15 cellular contexts compared by ENCODE assay signal in genomic region chr2:239109916-239110545, GRCh38.
DNase-seq lines count a peak whose midpoint lies in the region; ATAC-seq and TF ChIP-seq lines count a peak whose summit lies in the region.
"Had no signal": no experiment of that assay in that cellular context is flagged by ENCODE, and none has a peak within 500 bp of the region (broad histone marks: within the 10 kb centered on the region; RNA-seq: fewer than 3 reads in every experiment).

No MANE protein-coding gene starts in this region.

- no peaks in the 10 kb centered on the region for H3K27me3 Mint-ChIP-seq in nephron progenitor cell (ENCODE audit: low read depth, poor library complexity)
- no peaks in the 10 kb centered on the region for H3K27me3 Mint-ChIP-seq in stimulated activated naive CD8-positive, alpha-beta T cell treated with anti-CD3 and anti-CD28 coated beads, Interleukin-15, amount 100 ng/mL, for 72 hours

- H3K27me3 ChIP-seq in uterus: no peaks in the 10 kb centered on the region
- no peaks in the 10 kb centered on the region for H3K27me3 ChIP-seq in PC-9 (ENCODE audit: insufficient read depth, low read depth)

- H3K36me3 ChIP-seq in uterus (no peaks in the 10 kb centered on the region), PC-9 (ENCODE audit: low read depth) (no peaks in the 10 kb centered on the region)

- BruUV-seq in PC-9 (replicated peaks; lab: Mats Ljungman, UMichigan): no TSS peak

- H2AFZ ChIP-seq in PC-9: no peak overlapping the region

- POLR2A ChIA-PET in PC-9 (lab: Charles Lee; ENCODE audit: unreplicated experiment): no interaction called here

- TF ChIP-seq POLR2A in uterus (IDR thresholded peaks at IDR 0.05): no peak

- H3K9me3 Mint-ChIP-seq in nephron progenitor cell: no peaks in the 10 kb centered on the region
- H3K9me3 Mint-ChIP-seq in stimulated activated naive CD8-positive, alpha-beta T cell treated with anti-CD3 and anti-CD28 coated beads, Interleukin-15, amount 100 ng/mL, for 72 hours: no peaks in the 10 kb centered on the region
- H3K9me3 Mint-ChIP-seq: CD8-positive, alpha-beta T cell had no signal

- H3K27ac ChIP-seq in VCaP (peak overlapping the region; percentile 98), uterus (peak overlapping the region; percentile 70 to 83), PC-9 (no peak overlapping the region)

- no peaks in the 10 kb centered on the region; the same call in 1 of the 2 replicates for H3F3A ChIP-seq in PC-9 (ENCODE audit: insufficient read depth, low read depth)

- H3K4me3 ChIP-seq in uterus: no peak overlapping the region
- H3K4me3 ChIP-seq in PC-9: no peak overlapping the region

- no peaks in the 10 kb centered on the region; the same call in 1 of the 2 replicates for H4K20me1 ChIP-seq in PC-9 (ENCODE audit: insufficient read depth)

- H3K36me3 Mint-ChIP-seq in nephron progenitor cell (ENCODE audit: low read depth): peaks cover under 1% of the 10 kb centered on the region

- peaks cover 14% of the 10 kb centered on the region for H3K4me1 Mint-ChIP-seq in nephron progenitor cell
- H3K4me1 Mint-ChIP-seq in stimulated activated naive CD8-positive, alpha-beta T cell treated with anti-CD3 and anti-CD28 coated beads, Interleukin-15, amount 100 ng/mL, for 72 hours: no peaks in the 10 kb centered on the region

- H3K4me2 ChIP-seq in PC-9: no peak overlapping the region

- H3K4me3 Mint-ChIP-seq in nephron progenitor cell: no peak overlapping the region
- no peak overlapping the region for H3K4me3 Mint-ChIP-seq in stimulated activated naive CD8-positive, alpha-beta T cell treated with anti-CD3 and anti-CD28 coated beads, Interleukin-15, amount 100 ng/mL, for 72 hours
- H3K4me3 Mint-ChIP-seq: CD8-positive, alpha-beta T cell had no signal

- CTCF ChIA-PET in PC-9 (lab: Charles Lee): no interaction called here

- H3K4me1 ChIP-seq in uterus (peaks cover 5 to 8% of the 10 kb centered on the region in 2 donors), PC-9 (replicated peaks; ENCODE audit: insufficient read depth) (no peaks in the 10 kb centered on the region)

- H3K27ac Mint-ChIP-seq in nephron progenitor cell: peak overlapping the region; percentile 88
- no peak overlapping the region for H3K27ac Mint-ChIP-seq in stimulated activated naive CD8-positive, alpha-beta T cell treated with anti-CD3 and anti-CD28 coated beads, Interleukin-15, amount 100 ng/mL, for 72 hours
- H3K27ac Mint-ChIP-seq: CD8-positive, alpha-beta T cell had no signal

- H3K9me3 ChIP-seq in uterus (no peaks in the 10 kb centered on the region), PC-9 (ENCODE audit: insufficient read depth, low read depth) (no peaks in the 10 kb centered on the region)

- H3K9me2 ChIP-seq in PC-9 (ENCODE audit: insufficient read depth): no peaks in the 10 kb centered on the region

- TF ChIP-seq CTCF in VCaP (conservative IDR thresholded peaks at IDR 0.05): no peak
- TF ChIP-seq CTCF in nephron progenitor cell (IDR thresholded peaks at IDR 0.05): no peak
- no peak for TF ChIP-seq CTCF in uterus (IDR thresholded peaks at IDR 0.05)
- no peak for TF ChIP-seq CTCF in PC-9 (conservative IDR thresholded peaks at IDR 0.05)

- H3K79me2 ChIP-seq in PC-9 (ENCODE audit: low read depth): no peaks in the 10 kb centered on the region

- DNase-seq in NCI-H510A treated with DMSO at 0.1 percent for 48 hours (lab: John Stamatoyannopoulos, UW): peak; percentile 60
- no peak for DNase-seq in NCI-H510A (lab: John Stamatoyannopoulos, UW)
- DNase-seq in nephron progenitor cell: no peak
- DNase-seq in uterus: no peak
- no peak for DNase-seq in PC-9
- no peak for DNase-seq in stimulated activated naive CD8-positive, alpha-beta T cell treated with anti-CD3 and anti-CD28 coated beads, Interleukin-15, amount 100 ng/mL, for 72 hours
- DNase-seq: CD8-positive, alpha-beta T cell; EL; KBM-7; NCI-H1048; NCI-H1930; Right ventricle myocardium superior had no signal

- no peak for ATAC-seq in GM18907 (IDR thresholded peaks at IDR 0.05; ENCODE audit: unreplicated experiment)
- no peak for ATAC-seq in stimulated activated naive CD8-positive, alpha-beta T cell treated with anti-CD3 and anti-CD28 coated beads, Interleukin-15, amount 100 ng/mL, for 72 hours
- ATAC-seq: CD8-positive, alpha-beta T cell; SK-N-SH treated with all-trans-retinoic acid at 6 μM for 48 hours had no signal

- intact Hi-C loops in uterus (cut with DNase I; ENCODE audit: low total_unique reads) (no loop called here), PC-9 (cut with micrococcal nuclease; ENCODE audit: unreplicated experiment) (loop anchor here (5.0 kb wide), 2 partner anchors 738 to 882 kb away; no protein-coding TSS in a partner anchor)
